ENCODE assay signal across 9 cellular contexts in the genomic region with DNA sequence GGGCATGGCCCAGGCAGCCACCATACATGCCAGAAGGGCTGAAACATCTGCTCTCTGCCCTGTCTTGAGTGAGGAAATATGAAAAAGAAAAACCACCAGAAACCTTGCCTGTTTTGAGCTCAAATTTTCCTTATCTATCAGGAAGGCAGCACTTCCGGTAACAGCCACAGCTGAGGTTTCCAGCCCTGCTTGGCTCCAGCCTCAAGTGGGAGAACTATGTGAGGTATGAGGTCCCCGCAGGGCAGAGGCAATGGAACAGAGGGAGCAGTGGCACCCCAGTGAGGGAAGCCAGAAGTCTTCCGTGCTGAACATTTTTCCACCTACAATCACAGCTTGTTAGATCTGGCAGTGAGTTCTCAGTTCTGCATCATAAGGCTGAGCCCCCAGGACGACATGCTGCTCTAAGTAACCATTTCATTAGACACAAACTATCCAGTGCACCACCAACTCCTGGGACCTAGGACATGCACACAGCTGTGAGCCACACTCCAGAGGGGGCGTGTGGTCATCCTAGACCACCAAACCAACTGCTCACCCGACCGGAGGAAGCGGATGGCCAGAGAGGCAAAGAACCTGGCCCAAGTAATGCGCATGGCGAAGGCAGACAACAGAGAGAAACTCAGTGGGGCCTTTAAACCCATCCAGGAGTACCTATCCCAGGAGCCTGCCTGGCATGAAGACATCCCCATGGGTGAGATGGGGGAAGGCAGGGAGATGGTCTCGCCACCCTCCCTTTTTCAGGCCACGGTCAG. TPM values are rescaled to one million over a fixed set of nuclear protein-coding genes. Genes with fewer than 3 reads are reported as not detected.
DNase-seq lines count a peak whose midpoint lies in the region; ATAC-seq and TF ChIP-seq lines count a peak whose summit lies in the region.
"Had no signal": no experiment of that assay in that cellular context is flagged by ENCODE, and none has a peak within 500 bp of the region (broad histone marks: within the 10 kb centered on the region; RNA-seq: fewer than 3 reads in every experiment).

No MANE protein-coding gene starts in this region.

- CTCF ChIA-PET in activated CD8-positive, alpha-beta memory T cell treated with anti-CD3 and anti-CD28 coated beads, Interleukin-2, amount 10 ng/mL, durations not matched to agents 7 days and 5 days (lab: Charles Lee), result interaction anchor here (1.0 to 1.2 kb wide), 3 partner anchors 15 to 25 kb away, joined by 3 read pairs; no protein-coding TSS in a partner anchor

- no peak overlapping the region for H3K27ac ChIP-seq in liver (ENCODE audit: low read depth in 1 of 2, low read length in 2 of 2)
- H3K27ac ChIP-seq: C4-2B had no signal

- no peaks in the 10 kb centered on the region for H3K9me3 ChIP-seq in liver (ENCODE audit: control insufficient read depth in 4 of 4, low read length in 3 of 4)

- H3K4me1 Mint-ChIP-seq in activated CD8-positive, alpha-beta memory T cell treated with anti-CD3 and anti-CD28 coated beads, Interleukin-2, amount 10 ng/mL, durations not matched to agents 7 days and 5 days, result peaks cover 71% of the 10 kb centered on the region
- H3K4me1 Mint-ChIP-seq in brain (peaks cover 37% of the 10 kb centered on the region), type B pancreatic cell (ENCODE audit: unreplicated experiment) (peaks cover 22% of the 10 kb centered on the region)

- H3K27ac Mint-ChIP-seq in activated CD8-positive, alpha-beta memory T cell treated with anti-CD3 and anti-CD28 coated beads, Interleukin-2, amount 10 ng/mL, durations not matched to agents 7 days and 5 days, result peak overlapping the region; percentile 95
- H3K27ac Mint-ChIP-seq in brain, result peak overlapping the region in 4 of 5 experiments; percentile 52 to 92 (median 78)
- H3K27ac Mint-ChIP-seq in type B pancreatic cell, result peak overlapping the region; percentile 61

- H3K4me3 Mint-ChIP-seq in activated CD8-positive, alpha-beta memory T cell treated with anti-CD3 and anti-CD28 coated beads, Interleukin-2, amount 10 ng/mL, durations not matched to agents 7 days and 5 days, result peak overlapping the region; percentile 21
- H3K4me3 Mint-ChIP-seq in brain, result no peak overlapping the region
- no peak overlapping the region for H3K4me3 Mint-ChIP-seq in type B pancreatic cell

- H3K4me3 ChIP-seq in liver (ENCODE audit: low read depth in 1 of 3, low read length in 3 of 3), result no peak overlapping the region

- no peaks in the 10 kb centered on the region for H3K27me3 Mint-ChIP-seq in activated CD8-positive, alpha-beta memory T cell treated with anti-CD3 and anti-CD28 coated beads, Interleukin-2, amount 10 ng/mL, durations not matched to agents 7 days and 5 days
- H3K27me3 Mint-ChIP-seq in brain (no peaks in the 10 kb centered on the region), type B pancreatic cell (no peaks in the 10 kb centered on the region)

- H3K36me3 Mint-ChIP-seq in activated CD8-positive, alpha-beta memory T cell treated with anti-CD3 and anti-CD28 coated beads, Interleukin-2, amount 10 ng/mL, durations not matched to agents 7 days and 5 days, result peaks cover 81% of the 10 kb centered on the region
- H3K36me3 Mint-ChIP-seq in brain (peaks cover 74% of the 10 kb centered on the region), type B pancreatic cell (peaks cover 19% of the 10 kb centered on the region)

- peaks cover 8 to 24% (median 16%) of the 10 kb centered on the region in 4 donors for H3K4me1 ChIP-seq in liver (ENCODE audit: control insufficient read depth in 4 of 4, insufficient read depth in 4 of 4, low read length in 3 of 4)

- TF ChIP-seq CTCF in brain (conservative IDR thresholded peaks at IDR 0.05), result no peak
- no peak for TF ChIP-seq CTCF in liver (IDR thresholded peaks at IDR 0.05; ENCODE audit: low read depth, low read length, missing input control)
- TF ChIP-seq CTCF in type B pancreatic cell (conservative IDR thresholded peaks at IDR 0.05), result no peak

- no peaks in the 10 kb centered on the region for H3K27me3 ChIP-seq in liver (ENCODE audit: control insufficient read depth in 4 of 4, insufficient read depth in 4 of 4, low read length in 3 of 4)

- ATAC-seq in activated CD8-positive, alpha-beta memory T cell treated with anti-CD3 and anti-CD28 coated beads, Interleukin-2, amount 10 ng/mL, durations not matched to agents 7 days and 5 days, result no peak
- no peak for ATAC-seq in HG02852 (IDR thresholded peaks at IDR 0.05; ENCODE audit: unreplicated experiment)

- peaks cover 15 to 70% (median 48%) of the 10 kb centered on the region in 4 donors for H3K36me3 ChIP-seq in liver (ENCODE audit: control insufficient read depth in 4 of 4, insufficient read depth in 3 of 4, low read depth in 1 of 4, low read length in 3 of 4)

- peak in 1 of 2 donors; percentile 18 for TF ChIP-seq RAD21 in liver (IDR thresholded peaks at IDR 0.05)

- H3K9me3 Mint-ChIP-seq in activated CD8-positive, alpha-beta memory T cell treated with anti-CD3 and anti-CD28 coated beads, Interleukin-2, amount 10 ng/mL, durations not matched to agents 7 days and 5 days (ENCODE audit: low read depth), result no peaks in the 10 kb centered on the region
- no peaks in the 10 kb centered on the region for H3K9me3 Mint-ChIP-seq in brain
- H3K9me3 Mint-ChIP-seq in type B pancreatic cell, result no peaks in the 10 kb centered on the region

- WGBS in liver, result 75% methylated on average over 12 of the region's 12 CpGs

- no peak overlapping the region for H3K9ac ChIP-seq in liver (ENCODE audit: low read depth in 1 of 2, low read length in 2 of 2)

- no peak for DNase-seq in activated CD8-positive, alpha-beta memory T cell treated with anti-CD3 and anti-CD28 coated beads, Interleukin-2, amount 10 ng/mL, durations not matched to agents 7 days and 5 days
- DNase-seq in activated CD8-positive, alpha-beta memory T cell treated with anti-CD3 and anti-CD28 coated beads, Interleukin-2, amount 50 U/mL, for 48 hours, result no peak
- DNase-seq in type B pancreatic cell (ENCODE audit: extremely low spot score, unreplicated experiment) (no peak), MV-4-11 (lab: John Stamatoyannopoulos, UW) (no peak), NCI-H526 (lab: John Stamatoyannopoulos, UW) (no peak)

TF ChIP-seq in liver, 16 proteins besides CTCF, POLR2A, EP300 and RAD21:
- TF ChIP-seq NR2F2 (IDR thresholded peaks at IDR 0.05) (peak; percentile 75), EGR1 (IDR thresholded peaks at IDR 0.05; ENCODE audit: low read depth in 2 of 2) (no peak)

RNA-seq across cellular contexts. Expression of a gene that starts 22.6 kb away (rescaled TPM):
- 100 to 1,000 TPM; 481 to 538 TPM for total RNA-seq in activated CD8-positive, alpha-beta memory T cell treated with anti-CD3 and anti-CD28 coated beads, Interleukin-2, amount 10 ng/mL, durations not matched to agents 7 days and 5 days
- 207 TPM for polyA plus RNA-seq in brain (ENCODE audit: insufficient read depth, low read depth, low replicate concordance)
- 10 to 100 TPM; 60.3 to 97.4 TPM for total RNA-seq in liver
- polyA plus RNA-seq in liver, result 10 to 100 TPM; 31.1 to 71.1 TPM
- 227 and 313 TPM in 2 replicates for total RNA-seq in type B pancreatic cell (ENCODE audit: low replicate concordance)
